ENCODE assay signal across 23 cellular contexts in genomic region chr4:53595204-53595603, GRCh38. TPM values are rescaled to one million over a fixed set of nuclear protein-coding genes. Genes with fewer than 3 reads are reported as not detected.
DNase-seq lines count a peak whose midpoint lies in the region; ATAC-seq, FAIRE-seq and TF ChIP-seq lines count a peak whose summit lies in the region.
"Had no signal": no experiment of that assay in that cellular context is flagged by ENCODE, and none has a peak within 500 bp of the region (broad histone marks: within the 10 kb centered on the region; RNA-seq: fewer than 3 reads in every experiment).

No MANE protein-coding gene starts in this region.

- POLR2A ChIA-PET in RWPE1 (lab: Yijun Ruan, JAX; ENCODE audit: low non-redundant PET), result no interaction called here

- H3K4me3 ChIP-seq in bronchial epithelial cell (ENCODE audit: low read depth, low read length) (no peak overlapping the region), sigmoid colon (no peak overlapping the region)
- H3K4me3 ChIP-seq: A549; BLaER1 treated with 17β-estradiol and CSF1 and Interleukin-3, amounts not matched to agents 10 nM and 100 nM had no signal

- no peaks in the 10 kb centered on the region for H3K9me3 ChIP-seq in sigmoid colon
- H3K9me3 ChIP-seq: A549; BLaER1 treated with 17β-estradiol and CSF1 and Interleukin-3, amounts not matched to agents 10 nM and 100 nM had no signal

- no peak for TF ChIP-seq EP300 in sigmoid colon (IDR thresholded peaks at IDR 0.05)

- H3K27ac ChIP-seq in RWPE1, result peak overlapping the region; percentile 8; the same call in 1 of the 2 replicates
- peak overlapping the region; percentile 72 for H3K27ac ChIP-seq in foreskin keratinocyte
- H3K27ac ChIP-seq in sigmoid colon, result no peak overlapping the region
- H3K27ac ChIP-seq: A549; BLaER1 treated with 17β-estradiol and CSF1 and Interleukin-3, amounts not matched to agents 10 nM and 100 nM had no signal

- TF ChIP-seq POLR2A in GM12892 (IDR thresholded peaks at IDR 0.05; ENCODE audit: low read depth, low read length) (no peak), sigmoid colon (IDR thresholded peaks at IDR 0.05) (no peak)

- intact Hi-C loops in sigmoid colon (cut with DNase I), result no loop called here

- peak; percentile 44 for DNase-seq in RWPE1 (ENCODE audit: low spot score)
- DNase-seq in bronchial epithelial cell (ENCODE audit: low read depth), result peak; percentile 96
- peak; percentile 75 to 89 for DNase-seq in foreskin keratinocyte
- no peak for DNase-seq in GM12892 (ENCODE audit: insufficient read length)
- DNase-seq in NCI-H1930 (lab: John Stamatoyannopoulos, UW), result no peak
- no peak for DNase-seq in sigmoid colon
- DNase-seq: AML-193; CD4-positive, alpha-beta T cell; DMS53; KG1; MM.1S; NCI-H2029 treated with DMSO at 0.1 percent for 48 hours; NCI-H2227 treated with DMSO at 0.1 percent for 48 hours; NCI-H526 treated with DMSO at 0.1 percent for 48 hours; RPMI8226; SHP77 treated with DMSO at 0.1 percent for 48 hours had no signal

- H3K4me1 ChIP-seq in foreskin keratinocyte, result peaks cover 16% of the 10 kb centered on the region
- H3K4me1 ChIP-seq in sigmoid colon, result no peaks in the 10 kb centered on the region

- no peaks in the 10 kb centered on the region for H3K36me3 ChIP-seq in bronchial epithelial cell (ENCODE audit: control insufficient read depth, insufficient read depth, low read length)
- no peaks in the 10 kb centered on the region for H3K36me3 ChIP-seq in sigmoid colon
- H3K36me3 ChIP-seq: BLaER1 treated with 17β-estradiol and CSF1 and Interleukin-3, amounts not matched to agents 10 nM and 100 nM had no signal

- CTCF ChIA-PET in RWPE1 (lab: Yijun Ruan, JAX), result no interaction called here

- TF ChIP-seq CTCF in RWPE1 (conservative IDR thresholded peaks at IDR 0.05; ENCODE audit: low read depth) (no peak), bronchial epithelial cell (IDR thresholded peaks at IDR 0.05; ENCODE audit: insufficient read depth, low read length, severe bottlenecking) (no peak), foreskin keratinocyte (conservative IDR thresholded peaks at IDR 0.05) (no peak), sigmoid colon (IDR thresholded peaks at IDR 0.05) (no peak)

- FAIRE-seq in bronchial epithelial cell (lab: Jason Lieb, UNC), result no peak
- no peak for FAIRE-seq in GM12892 (lab: Jason Lieb, UNC)
- FAIRE-seq: A549, D721Med, G401.6, H54 had no signal

- H3K27me3 ChIP-seq in bronchial epithelial cell (ENCODE audit: control insufficient read depth, insufficient read depth, low read length), result no peaks in the 10 kb centered on the region
- H3K27me3 ChIP-seq in foreskin keratinocyte, result no peaks in the 10 kb centered on the region
- peaks cover 0 to 9% (median 0%) of the 10 kb centered on the region in 3 donors for H3K27me3 ChIP-seq in sigmoid colon
- H3K27me3 ChIP-seq: BLaER1 treated with 17β-estradiol and CSF1 and Interleukin-3, amounts not matched to agents 10 nM and 100 nM had no signal

- 90 to 94% methylated on average over 3 of the region's 3 CpGs for WGBS in sigmoid colon, 2 donors

- ATAC-seq in foreskin keratinocyte, result peak; percentile 62
- ATAC-seq in HG03039 (IDR thresholded peaks at IDR 0.05; ENCODE audit: unreplicated experiment), result no peak
- ATAC-seq: A549 had no signal

RNA-seq across cellular contexts. Expression of gene LNX1, which starts 3.9 kb away (rescaled TPM):
- total RNA-seq in bronchial epithelial cell, result 1.6 and 3.2 TPM in 2 replicates
- total RNA-seq in foreskin keratinocyte, result 0.25 and 0.34 TPM in 2 replicates
- 0.03 and 0.09 TPM in 2 replicates for polyA plus RNA-seq in foreskin keratinocyte
- 0.91 TPM for polyA plus RNA-seq in GM12892 (2012; ENCODE audit: missing spikeins)
- 1 to 10 TPM; 2.3 to 4.6 (median 2.6) TPM for total RNA-seq in sigmoid colon
- polyA plus RNA-seq in sigmoid colon, result 1 to 10 TPM; 4.6 to 7.9 (median 4.8) TPM
- total RNA-seq: CD4-positive, alpha-beta T cell; NCI-H460 had no signal

Comparison
In these comparisons a context has a peak if more than half of its experiments do, and no peak if none do; other contexts are left out.
1. DNase-seq: peak in RWPE1 (single experiment), bronchial epithelial cell (single experiment) and foreskin keratinocyte (2 of 2); none in GM12892 (single experiment), NCI-H1930 (0 of 2) and sigmoid colon (single experiment).
2. H3K27ac ChIP-seq: peak in RWPE1 (single experiment) and foreskin keratinocyte (single experiment); none in sigmoid colon (0 of 4).